In genomic region chr1:906532-907420, GRCh38 we compare ENCODE assay signal across 8 cellular contexts. TPM values are rescaled to one million over a fixed set of nuclear protein-coding genes. Genes with fewer than 3 reads are reported as not detected.
DNase-seq lines count a peak whose midpoint lies in the region; ATAC-seq and TF ChIP-seq lines count a peak whose summit lies in the region.

No MANE protein-coding gene starts in this region.

- TF ChIP-seq POLR2A in GM18505 (IDR thresholded peaks at IDR 0.05; ENCODE audit: borderline replicate concordance, extremely low read depth, insufficient read depth, insufficient read length) = no peak

- no peaks in the 10 kb centered on the region for H3K4me1 ChIP-seq in foreskin keratinocyte

- no peak for TF ChIP-seq CTCF in foreskin keratinocyte (conservative IDR thresholded peaks at IDR 0.05)

- DNase-seq in activated CD4-positive, CD25-positive, alpha-beta regulatory T cell treated with anti-CD3 and anti-CD28 coated beads, Interleukin-2, amount 50 U/mL, for 72 hours = peak; percentile 26
- DNase-seq in activated CD4-positive, CD25-positive, alpha-beta regulatory T cell (lab: John Stamatoyannopoulos, UW) = no peak
- DNase-seq in SKM-1 treated with dmso at 0.1 percent for 144 hours (lab: John Stamatoyannopoulos, UW; ENCODE audit: unreplicated experiment) (peak; percentile 75), foreskin keratinocyte (peak; percentile 33 to 60), sciatic nerve (ENCODE audit: low spot score) (peak; percentile 58)

- H3K27ac ChIP-seq in foreskin keratinocyte = no peak overlapping the region

- peaks cover 48% of the 10 kb centered on the region for H3K27me3 ChIP-seq in foreskin keratinocyte

- intact Hi-C loops in sciatic nerve (cut with DNase I) = no loop called here

- ATAC-seq in foreskin keratinocyte (peak; percentile 78), sciatic nerve (no peak), GM19324 (IDR thresholded peaks at IDR 0.05; ENCODE audit: low FRiP score, unreplicated experiment) (no peak), GM18505 (IDR thresholded peaks at IDR 0.05; ENCODE audit: unreplicated experiment) (no peak), HG02938 (IDR thresholded peaks at IDR 0.05; ENCODE audit: unreplicated experiment) (no peak)

RNA-seq across cellular contexts. Expression of gene SAMD11, which starts 16.9 kb away (rescaled TPM):
- total RNA-seq in foreskin keratinocyte = not detected in 2 replicates
- 0.16 TPM in 1 of 2 replicates, not detected in the other for polyA plus RNA-seq in foreskin keratinocyte
- 6.4 TPM for total RNA-seq in sciatic nerve

RNA-seq across cellular contexts. Expression of gene NOC2L, which starts 52.3 kb away (rescaled TPM):
- total RNA-seq in foreskin keratinocyte = 60.1 and 112 TPM in 2 replicates
- polyA plus RNA-seq in foreskin keratinocyte = 53.5 and 99.0 TPM in 2 replicates
- total RNA-seq in sciatic nerve = 43.7 TPM

RNA-seq across cellular contexts. Expression of gene KLHL17, which starts 53.6 kb away (rescaled TPM):
- total RNA-seq in foreskin keratinocyte (16.4 and 16.6 TPM in 2 replicates), sciatic nerve (10.6 TPM)
- 17.2 and 17.5 TPM in 2 replicates for polyA plus RNA-seq in foreskin keratinocyte

RNA-seq across cellular contexts. Expression of gene PLEKHN1, which starts 59.5 kb away (rescaled TPM):
- total RNA-seq in foreskin keratinocyte (3.0 and 4.6 TPM in 2 replicates), sciatic nerve (0.40 TPM)
- polyA plus RNA-seq in foreskin keratinocyte = 3.4 and 4.2 TPM in 2 replicates

Comparison
In these comparisons a context has a peak if more than half of its experiments do, and no peak if none do; other contexts are left out.
1. DNase-seq: peak in activated CD4-positive, CD25-positive, alpha-beta regulatory T cell treated with anti-CD3 and anti-CD28 coated beads, Interleukin-2, amount 50 U/mL, for 72 hours (single experiment), SKM-1 treated with dmso at 0.1 percent for 144 hours (single experiment), foreskin keratinocyte (2 of 2) and sciatic nerve (single experiment); none in activated CD4-positive, CD25-positive, alpha-beta regulatory T cell (0 of 4).